4 cellular contexts compared by ENCODE assay signal in genomic region chr9:32578976-32579375, GRCh38. TPM values are rescaled to one million over a fixed set of nuclear protein-coding genes. Genes with fewer than 3 reads are reported as not detected.
"Had no signal": no experiment of that assay in that cellular context is flagged by ENCODE, and none has a peak within 500 bp of the region (broad histone marks: within the 10 kb centered on the region; RNA-seq: fewer than 3 reads in every experiment).

No MANE protein-coding gene starts in this region.

- H3K27me3 ChIP-seq: vagina had no signal

- H3K9me3 ChIP-seq: vagina had no signal

- H3K4me1 ChIP-seq: vagina had no signal

- H3K36me3 ChIP-seq: vagina had no signal

- H3K27ac ChIP-seq: vagina had no signal

- H3K4me3 ChIP-seq: vagina had no signal

RNA-seq across cellular contexts. Expression of gene SMIM27, which starts 26.8 kb away (rescaled TPM):
- total RNA-seq: vagina had no signal

RNA-seq across cellular contexts. Expression of gene TAF1L, which starts 56.5 kb away (rescaled TPM):
- total RNA-seq: left lobe of liver, lung microvascular endothelial cell, skeletal muscle tissue, vagina had no signal
